1 cellular context compared by ENCODE assay signal in the genomic region with DNA sequence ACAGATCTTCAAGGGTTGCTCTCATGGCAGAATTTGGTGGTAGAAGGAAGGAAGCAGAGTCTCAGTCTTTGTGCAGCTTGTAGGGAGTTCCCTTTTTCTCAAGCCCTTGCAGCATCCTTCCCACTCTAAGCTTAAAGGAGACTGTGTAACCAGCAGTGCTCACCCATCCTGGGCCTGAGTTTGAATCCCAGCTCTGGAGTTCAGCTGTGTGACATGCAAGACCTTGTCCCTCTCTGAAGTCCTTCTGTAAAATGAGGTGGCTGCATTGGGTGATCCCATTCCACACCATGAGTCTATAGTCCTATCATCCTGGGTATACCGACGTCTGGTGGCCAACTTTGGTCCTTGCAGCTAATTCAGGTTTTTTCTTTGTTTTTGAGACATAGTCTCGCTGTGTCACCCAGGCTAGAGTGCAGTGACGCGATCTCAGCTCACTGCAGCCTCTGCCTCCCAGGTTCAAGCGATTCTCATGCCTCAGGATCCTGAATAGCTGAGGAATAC.
TF ChIP-seq lines count a peak whose summit lies in the region.

No MANE protein-coding gene starts in this region.

TF ChIP-seq in GM12878, 131 proteins besides CTCF, POLR2A, EP300 and RAD21:
- TF ChIP-seq RB1 (IDR thresholded peaks at IDR 0.05; ENCODE audit: borderline replicate concordance) (no peak), FOS (IDR thresholded peaks at IDR 0.05; ENCODE audit: borderline replicate concordance, extremely low read depth, insufficient read length) (no peak), SP1 (IDR thresholded peaks at IDR 0.05; ENCODE audit: low read depth, low read length) (no peak), YY1 (IDR thresholded peaks at IDR 0.05; ENCODE audit: low read depth, low read length) (0 out of 2 replicates have a peak, but pooled peaks have one; percentile 24), SMAD5 (IDR thresholded peaks at IDR 0.05; ENCODE audit: low read depth) (no peak), SMC3 (IDR thresholded peaks at IDR 0.05; ENCODE audit: borderline replicate concordance, low read length) (peak; percentile 81), NRF1 (conservative IDR thresholded peaks at IDR 0.05; ENCODE audit: low read depth, low read length) (no peak), SMARCA5 (IDR thresholded peaks at IDR 0.05) (peak; percentile 68), SPI1 (IDR thresholded peaks at IDR 0.05; ENCODE audit: borderline replicate concordance, insufficient read depth, low read depth, low read length) (peak; percentile 53; the same call in 1 of the 2 replicates)
- TF ChIP-seq, protein P1, sequence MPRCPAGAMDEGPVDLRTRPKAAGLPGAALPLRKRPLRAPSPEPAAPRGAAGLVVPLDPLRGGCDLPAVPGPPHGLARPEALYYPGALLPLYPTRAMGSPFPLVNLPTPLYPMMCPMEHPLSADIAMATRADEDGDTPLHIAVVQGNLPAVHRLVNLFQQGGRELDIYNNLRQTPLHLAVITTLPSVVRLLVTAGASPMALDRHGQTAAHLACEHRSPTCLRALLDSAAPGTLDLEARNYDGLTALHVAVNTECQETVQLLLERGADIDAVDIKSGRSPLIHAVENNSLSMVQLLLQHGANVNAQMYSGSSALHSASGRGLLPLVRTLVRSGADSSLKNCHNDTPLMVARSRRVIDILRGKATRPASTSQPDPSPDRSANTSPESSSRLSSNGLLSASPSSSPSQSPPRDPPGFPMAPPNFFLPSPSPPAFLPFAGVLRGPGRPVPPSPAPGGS (IDR thresholded peaks at IDR 0.05; ENCODE audit: borderline replicate concordance, insufficient read depth, low read depth, low read length, poor library complexity, severe bottlenecking): no peak
